In the genomic region with DNA sequence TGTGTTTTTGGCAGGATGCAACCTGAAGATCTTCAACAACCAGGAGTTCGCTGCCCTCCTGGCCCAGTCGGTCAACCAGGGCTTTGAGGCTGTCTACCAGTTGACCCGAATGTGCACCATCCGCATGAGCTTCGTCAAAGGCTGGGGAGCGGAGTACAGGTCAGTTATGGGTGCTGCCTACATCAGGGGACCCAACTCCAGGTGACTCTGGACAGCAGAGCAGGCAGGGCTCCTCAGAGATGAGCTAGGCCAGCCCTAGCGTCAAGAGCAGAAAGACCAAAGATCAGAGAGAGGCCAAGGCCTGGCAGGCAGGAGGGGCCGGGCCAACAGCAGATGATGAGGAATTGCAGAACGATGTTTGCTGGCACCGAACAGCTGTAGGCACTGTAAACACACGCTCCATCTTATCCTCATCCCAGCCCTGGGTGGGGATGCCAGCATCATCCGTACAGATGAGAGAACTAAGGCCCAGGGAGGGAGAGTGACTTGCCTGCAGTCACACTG, we compare ENCODE assay signal across 16 cellular contexts.
DNase-seq lines count a peak whose midpoint lies in the region; ATAC-seq and TF ChIP-seq lines count a peak whose summit lies in the region.
"Had no signal": no experiment of that assay in that cellular context is flagged by ENCODE, and none has a peak within 500 bp of the region (broad histone marks: within the 10 kb centered on the region; RNA-seq: fewer than 3 reads in every experiment).

No MANE protein-coding gene starts in this region.

- no peaks in the 10 kb centered on the region for H3K9me2 ChIP-seq in PC-3 (replicated peaks; ENCODE audit: low read length)

- H3K9ac ChIP-seq in PC-3 (ENCODE audit: low read length), result no peak overlapping the region

- DNase-seq in activated CD8-positive, alpha-beta memory T cell treated with anti-CD3 and anti-CD28 coated beads, Interleukin-2, amount 50 U/mL, for 48 hours, result peak; percentile 42
- no peak for DNase-seq in activated CD8-positive, alpha-beta memory T cell treated with anti-CD3 and anti-CD28 coated beads, Interleukin-2, amount 50 U/mL, for 4 hours
- DNase-seq in MG63, result peak; percentile 84
- peak; percentile 11 for DNase-seq in iris pigment epithelial cell (ENCODE audit: low read depth)
- no peak for DNase-seq in thoracic aorta (ENCODE audit: low spot score)
- no peak for DNase-seq in PC-3
- no peak for DNase-seq in stimulated activated CD4-positive, alpha-beta T cell treated with anti-CD3 and anti-CD28 coated beads, Interleukin-2, amount 100 ng/mL, for 24 hours
- no peak for DNase-seq in effector CD4-positive, alpha-beta T cell
- DNase-seq: activated CD4-positive, CD25-positive, alpha-beta regulatory T cell; erythroblast; GOT3; NCI-H1048; NCI-H345; nephron progenitor cell; stomach had no signal

- H3F3A ChIP-seq in PC-3 (ENCODE audit: low read length, unreplicated experiment), result no peaks in the 10 kb centered on the region

- H4K20me1 ChIP-seq in PC-3 (ENCODE audit: low read length), result no peaks in the 10 kb centered on the region

- no TSS peak for BruUV-seq in PC-3 (replicated peaks; lab: Mats Ljungman, UMichigan)

- 0 out of 2 replicates have a peak, but pooled peaks cover 1% of the 10 kb centered on the region for H3K79me2 ChIP-seq in PC-3 (ENCODE audit: low read length)

- no peaks in the 10 kb centered on the region for H3K9me3 ChIP-seq in MG63
- H3K9me3 ChIP-seq in thoracic aorta, result no peaks in the 10 kb centered on the region
- no peaks in the 10 kb centered on the region for H3K9me3 ChIP-seq in PC-3 (ENCODE audit: low read length)
- H3K9me3 ChIP-seq: stomach had no signal

- H3K27ac ChIP-seq in thoracic aorta (peak overlapping the region; percentile 70 to 90), PC-3 (ENCODE audit: low read length) (no peak overlapping the region)

- no peak for TF ChIP-seq CTCF in thoracic aorta (IDR thresholded peaks at IDR 0.05)
- no peak for TF ChIP-seq CTCF in PC-3 (conservative IDR thresholded peaks at IDR 0.05; ENCODE audit: low read depth, low read length)

- POLR2A ChIA-PET in PC-3 (lab: Charles Lee; ENCODE audit: unreplicated experiment), result no interaction called here

- ATAC-seq in thoracic aorta (ENCODE audit: insufficient number of reproducible peaks, low FRiP score, low read depth), result no peak
- no peak for ATAC-seq in PC-3

- H3K4me1 ChIP-seq in thoracic aorta (ENCODE audit: control insufficient read depth in 1 of 2, low read depth in 2 of 2) (peaks cover 30 to 66% of the 10 kb centered on the region in 2 donors), PC-3 (ENCODE audit: insufficient read depth, low read length) (no peaks in the 10 kb centered on the region)

- H3K36me3 ChIP-seq in MG63 (peaks cover 95% of the 10 kb centered on the region), thoracic aorta (peaks cover 28% of the 10 kb centered on the region), PC-3 (ENCODE audit: low read depth, low read length) (peaks cover 74% of the 10 kb centered on the region)

- intact Hi-C loops in PC-3 (cut with micrococcal nuclease), result no loop called here

- no peak overlapping the region for H3K4me2 ChIP-seq in PC-3 (ENCODE audit: low read length)

- no peak overlapping the region for H2AFZ ChIP-seq in PC-3 (ENCODE audit: low read length)

- no peak overlapping the region for H3K4me3 ChIP-seq in MG63
- no peak overlapping the region for H3K4me3 ChIP-seq in thoracic aorta
- H3K4me3 ChIP-seq in PC-3 (ENCODE audit: low read length), result no peak overlapping the region
- H3K4me3 ChIP-seq: lung, stomach had no signal

- CTCF ChIA-PET in PC-3 (lab: Charles Lee), result no interaction called here

- H3K27me3 ChIP-seq in MG63 (no peaks in the 10 kb centered on the region), thoracic aorta (replicated peaks; ENCODE audit: insufficient read depth) (no peaks in the 10 kb centered on the region), PC-3 (ENCODE audit: low read length) (no peaks in the 10 kb centered on the region)
- H3K27me3 ChIP-seq: stomach had no signal

Comparison
In these comparisons a context has a peak if more than half of its experiments do, and no peak if none do; other contexts are left out.
1. DNase-seq: peak in activated CD8-positive, alpha-beta memory T cell treated with anti-CD3 and anti-CD28 coated beads, Interleukin-2, amount 50 U/mL, for 48 hours (single experiment), MG63 (single experiment) and iris pigment epithelial cell (single experiment); none in activated CD8-positive, alpha-beta memory T cell treated with anti-CD3 and anti-CD28 coated beads, Interleukin-2, amount 50 U/mL, for 4 hours (single experiment), thoracic aorta (single experiment), PC-3 (single experiment), stimulated activated CD4-positive, alpha-beta T cell treated with anti-CD3 and anti-CD28 coated beads, Interleukin-2, amount 100 ng/mL, for 24 hours (0 of 2) and effector CD4-positive, alpha-beta T cell (single experiment).